Comparison of ENCODE assay signal across 14 cellular contexts in the genomic region with DNA sequence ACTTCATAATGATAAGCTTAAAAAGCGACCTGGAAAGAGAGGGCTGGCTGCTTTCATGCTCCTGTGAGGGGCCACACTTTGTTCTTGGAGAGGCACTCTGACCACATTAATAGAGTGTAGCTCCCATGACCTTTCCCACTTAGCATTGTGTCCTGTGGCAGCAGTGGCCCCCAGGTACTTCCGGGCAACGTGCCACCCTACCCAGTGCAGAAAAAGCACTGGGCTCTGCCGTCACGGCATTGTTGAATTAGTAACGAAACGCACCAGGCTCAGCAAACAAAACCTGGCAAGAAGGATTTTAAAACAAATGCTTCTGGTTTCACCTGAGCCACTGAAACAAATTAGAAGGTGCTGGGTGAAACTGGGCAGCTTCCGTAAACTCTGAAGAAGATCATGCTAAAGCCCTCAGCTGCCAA. TPM values are rescaled to one million over a fixed set of nuclear protein-coding genes. Genes with fewer than 3 reads are reported as not detected.
DNase-seq lines count a peak whose midpoint lies in the region; ATAC-seq and TF ChIP-seq lines count a peak whose summit lies in the region.
"Had no signal": no experiment of that assay in that cellular context is flagged by ENCODE, and none has a peak within 500 bp of the region (broad histone marks: within the 10 kb centered on the region; RNA-seq: fewer than 3 reads in every experiment).

No MANE protein-coding gene starts in this region.

- CTCF ChIA-PET in OCI-LY7 (lab: Charles Lee; ENCODE audit: unreplicated experiment): no interaction called here

- H2AFZ ChIP-seq in OCI-LY7 (ENCODE audit: low read length) (0 out of 2 replicates have a peak overlapping the region, but pooled peaks have one; percentile 46), hepatocyte (peak overlapping the region; percentile 15)

- H3K4me1 ChIP-seq in OCI-LY7 (ENCODE audit: insufficient read depth, low read length, poor library complexity, severe bottlenecking) (peaks cover 26% of the 10 kb centered on the region), hepatocyte (ENCODE audit: insufficient read depth) (peaks cover 15% of the 10 kb centered on the region), stomach (peaks cover 6 to 51% (median 30%) of the 10 kb centered on the region in 4 donors)
- H3K4me1 ChIP-seq: SJSA1, tibial artery had no signal

- no peak overlapping the region for H3K4me3 ChIP-seq in OCI-LY7 (ENCODE audit: low read depth, low read length, poor library complexity, severe bottlenecking)
- H3K4me3 ChIP-seq in hepatocyte: no peak overlapping the region
- peak overlapping the region in 1 of 4 donors; percentile 7 for H3K4me3 ChIP-seq in stomach
- H3K4me3 ChIP-seq: SJSA1, smooth muscle cell, tibial artery had no signal

- H3K4me2 ChIP-seq in OCI-LY7 (ENCODE audit: low read length) (no peak overlapping the region), hepatocyte (peak overlapping the region; percentile 50)
- H3K4me2 ChIP-seq: smooth muscle cell had no signal

- no peak for TF ChIP-seq POLR2A in stomach (IDR thresholded peaks at IDR 0.05)

- TF ChIP-seq EP300 in stomach (IDR thresholded peaks at IDR 0.05): no peak

- H3K9me3 ChIP-seq in OCI-LY7 (ENCODE audit: low read length) (no peaks in the 10 kb centered on the region), hepatocyte (ENCODE audit: low read depth) (no peaks in the 10 kb centered on the region), stomach (no peaks in the 10 kb centered on the region)
- H3K9me3 ChIP-seq: SJSA1, tibial artery had no signal

- WGBS in hepatocyte (ENCODE audit: low lambda C conversion rate, missing lambda C conversion rate): 35% methylated on average over 8 of the region's 8 CpGs
- WGBS in stomach, 5 donors: 17 to 52% (median 27%) methylated on average over 8 of the region's 8 CpGs

- intact Hi-C loops in OCI-LY7 (cut with micrococcal nuclease; ENCODE audit: unreplicated experiment) (no loop called here), stomach (cut with DNase I; ENCODE audit: low total_unique reads) (no loop called here)

- H3K27ac ChIP-seq in OCI-LY7 (ENCODE audit: low read depth, low read length, poor library complexity, severe bottlenecking) (no peak overlapping the region), hepatocyte (peak overlapping the region; percentile 53), stomach (peak overlapping the region; percentile 80 to 90 (median 89))
- H3K27ac ChIP-seq: SJSA1, tibial artery had no signal

- DNase-seq in DMS153 (lab: John Stamatoyannopoulos, UW) (peak; percentile 47), DMS153 treated with DMSO at 0.1 percent for 48 hours (lab: John Stamatoyannopoulos, UW; ENCODE audit: unreplicated experiment) (no peak), OCI-LY7 (ENCODE audit: low spot score) (no peak), hepatocyte (ENCODE audit: low spot score) (peak; percentile 58), stomach (peak; percentile 95), cerebellar cortex (ENCODE audit: low spot score) (no peak), HK-2 (ENCODE audit: unreplicated experiment) (no peak)
- DNase-seq: 8988T, NCI-H82, nephron progenitor cell, tibial artery had no signal

- H3K79me2 ChIP-seq in OCI-LY7 (ENCODE audit: insufficient read depth, low read depth, low read length) (no peaks in the 10 kb centered on the region), hepatocyte (no peaks in the 10 kb centered on the region)

- H4K20me1 ChIP-seq in OCI-LY7 (ENCODE audit: insufficient read depth, low read length): no peaks in the 10 kb centered on the region
- H4K20me1 ChIP-seq in hepatocyte (ENCODE audit: insufficient read depth, poor library complexity, severe bottlenecking): no peaks in the 10 kb centered on the region

- TF ChIP-seq CTCF in OCI-LY7 (conservative IDR thresholded peaks at IDR 0.05; ENCODE audit: low read length) (no peak), hepatocyte (IDR thresholded peaks at IDR 0.05; ENCODE audit: poor library complexity) (no peak), stomach (IDR thresholded peaks at IDR 0.05) (no peak)

- no peaks in the 10 kb centered on the region for H3K9me2 ChIP-seq in OCI-LY7 (ENCODE audit: insufficient read depth, low read length)
- H3K9me2 ChIP-seq in hepatocyte (replicated peaks; ENCODE audit: insufficient read depth): no peaks in the 10 kb centered on the region

- POLR2A ChIA-PET in OCI-LY7 (lab: Charles Lee): interaction anchor here (0.7 to 1.0 kb wide), 2 partner anchors 12 to 16 kb away, joined by 3 read pairs; no protein-coding TSS in a partner anchor

- no peaks in the 10 kb centered on the region for H3K36me3 ChIP-seq in OCI-LY7 (ENCODE audit: insufficient read depth, low read length)
- no peaks in the 10 kb centered on the region for H3K36me3 ChIP-seq in hepatocyte (replicated peaks; ENCODE audit: insufficient read depth, low read depth)
- H3K36me3 ChIP-seq in stomach: no peaks in the 10 kb centered on the region
- H3K36me3 ChIP-seq: SJSA1, tibial artery had no signal

- no peak for ATAC-seq in GM19395 (IDR thresholded peaks at IDR 0.05; ENCODE audit: unreplicated experiment)

- BruUV-seq in OCI-LY7 (replicated peaks; lab: Mats Ljungman, UMichigan): no TSS peak

- H3K27me3 ChIP-seq in hepatocyte (no peaks in the 10 kb centered on the region), stomach (no peaks in the 10 kb centered on the region)
- H3K27me3 ChIP-seq: SJSA1, tibial artery had no signal

RNA-seq across cellular contexts. Expression of a gene that starts 5.4 kb away (rescaled TPM):
- total RNA-seq in OCI-LY7 (2014; rRNA removed; shearing (Covaris generic)): 33.2 and 34.7 TPM in 2 replicates
- total RNA-seq in OCI-LY7 (2022) (43.5 and 46.7 TPM in 2 replicates), hepatocyte (52.1 and 56.5 TPM in 2 replicates), stomach (100 to 1,000 TPM in 4 of 5 donors, 1 to 10 TPM in 1; 9.0 to 908 (median 235) TPM)
- polyA plus RNA-seq in hepatocyte (43.4 and 60.0 TPM in 2 replicates), stomach (10 to 100 TPM; 20.0 to 31.2 (median 23.8) TPM)

Comparison
In these comparisons a context has a peak if more than half of its experiments do, and no peak if none do; other contexts are left out.
1. DNase-seq: peak in DMS153 (single experiment), hepatocyte (single experiment) and stomach (single experiment); none in DMS153 treated with DMSO at 0.1 percent for 48 hours (single experiment), OCI-LY7 (single experiment), cerebellar cortex (single experiment) and HK-2 (single experiment).